In genomic region chr2:149448315-149448714, GRCh38 we compare ENCODE assay signal across 30 cellular contexts.
"Had no signal": no experiment of that assay in that cellular context is flagged by ENCODE, and none has a peak within 500 bp of the region (broad histone marks: within the 10 kb centered on the region; RNA-seq: fewer than 3 reads in every experiment).

No MANE protein-coding gene starts in this region.

- H3K36me3 Mint-ChIP-seq: activated naive CD4-positive, alpha-beta T cell treated with anti-CD3 and anti-CD28 coated beads, Interleukin-2, amount 50 U/mL, for 24 hours; activated naive CD8-positive, alpha-beta T cell treated with anti-CD3 and anti-CD28 coated beads, Interleukin-2, amount 10 ng/mL, durations not matched to agents 7 days and 5 days had no signal

- H3K27ac ChIP-seq: body of pancreas, breast epithelium, Peyer's patch, SJSA1, WERI-Rb-1 had no signal

- H3K27ac Mint-ChIP-seq: activated CD4-positive, alpha-beta T cell treated with anti-CD3 and anti-CD28 coated beads, Interleukin-2, amount 10 ng/mL, durations not matched to agents 7 days and 5 days; activated CD8-positive, alpha-beta T cell treated with anti-CD3 and anti-CD28 coated beads, Interleukin-2, amount 10 ng/mL, durations not matched to agents 7 days and 5 days; activated naive CD4-positive, alpha-beta T cell treated with anti-CD3 and anti-CD28 coated beads, Interleukin-2, amount 50 U/mL, for 24 hours; activated naive CD8-positive, alpha-beta T cell treated with anti-CD3 and anti-CD28 coated beads, Interleukin-2, amount 10 ng/mL, durations not matched to agents 7 days and 5 days; activated T-cell treated with anti-CD3 and anti-CD28 coated beads, Interleukin-2, amount 50 U/mL, for 24 hours; activated T-helper 2 cell treated with anti-CD3 and anti-CD28 coated beads, Interferon-gamma antibody, Interleukin-2, Interleukin-4, amounts not matched to agents 10 μg/mL and 5 μg/mL and 100 μg/mL, durations not matched to agents 14 hours and 24 hours and 36 hours had no signal

- H3K9me3 Mint-ChIP-seq: activated CD4-positive, alpha-beta T cell treated with anti-CD3 and anti-CD28 coated beads, Interleukin-2, amount 10 ng/mL, durations not matched to agents 7 days and 5 days; activated naive CD4-positive, alpha-beta T cell treated with anti-CD3 and anti-CD28 coated beads, Interleukin-2, amount 50 U/mL, for 24 hours; activated naive CD8-positive, alpha-beta T cell treated with anti-CD3 and anti-CD28 coated beads, Interleukin-2, amount 10 ng/mL, durations not matched to agents 7 days and 5 days; activated T-cell treated with anti-CD3 and anti-CD28 coated beads, Interleukin-2, amount 50 U/mL, for 24 hours; activated T-helper 2 cell treated with anti-CD3 and anti-CD28 coated beads, Interferon-gamma antibody, Interleukin-2, Interleukin-4, amounts not matched to agents 10 μg/mL and 5 μg/mL and 100 μg/mL, durations not matched to agents 14 hours and 24 hours and 36 hours had no signal

- FAIRE-seq: astrocyte had no signal

- ATAC-seq: activated CD8-positive, alpha-beta T cell treated with anti-CD3 and anti-CD28 coated beads, Interleukin-2, amount 10 ng/mL, durations not matched to agents 7 days and 5 days; body of pancreas; PC-3 had no signal

- H3K4me3 Mint-ChIP-seq: activated CD4-positive, alpha-beta T cell treated with anti-CD3 and anti-CD28 coated beads, Interleukin-2, amount 10 ng/mL, durations not matched to agents 7 days and 5 days; activated CD8-positive, alpha-beta T cell treated with anti-CD3 and anti-CD28 coated beads, Interleukin-2, amount 10 ng/mL, durations not matched to agents 7 days and 5 days; activated naive CD4-positive, alpha-beta T cell treated with anti-CD3 and anti-CD28 coated beads, Interleukin-2, amount 50 U/mL, for 24 hours; activated naive CD8-positive, alpha-beta T cell treated with anti-CD3 and anti-CD28 coated beads, Interleukin-2, amount 10 ng/mL, durations not matched to agents 7 days and 5 days; activated T-cell treated with anti-CD3 and anti-CD28 coated beads, Interleukin-2, amount 50 U/mL, for 24 hours had no signal

- H3K9me3 ChIP-seq: body of pancreas, breast epithelium, Peyer's patch, SJSA1 had no signal

- DNase-seq: activated CD4-positive, alpha-beta T cell treated with anti-CD3 and anti-CD28 coated beads, Interleukin-2, amount 10 ng/mL, durations not matched to agents 7 days and 5 days; activated CD4-positive, alpha-beta T cell treated with anti-CD3 and anti-CD28 coated beads, Interleukin-2, amount 50 U/mL, for 48 hours; activated CD8-positive, alpha-beta T cell treated with anti-CD3 and anti-CD28 coated beads, Interleukin-2, amount 10 ng/mL, durations not matched to agents 7 days and 5 days; activated gamma-delta T cell; activated naive CD4-positive, alpha-beta T cell treated with Interleukin-2 at 50 U/mL for 16 hours; activated naive CD8-positive, alpha-beta T cell treated with anti-CD3 and anti-CD28 coated beads, Interleukin-2, amount 10 ng/mL, durations not matched to agents 7 days and 5 days; activated T-cell treated with anti-CD3 and anti-CD28 coated beads, Interleukin-2, amount 50 U/mL, for 24 hours; amygdala; body of pancreas; NCI-H1105; NCI-H1417 treated with DMSO at 0.1 percent for 48 hours; NCI-H1694; NCI-H1930; NCI-H345; NCI-H524 treated with DMSO at 0.1 percent for 48 hours; NK-92 treated with Interleukin-12 subunit alpha and Interleukin-12 subunit beta, amount 100 ng/mL, for 24 hours; PC-3; Peyer's patch; RPMI8226; SHP77 treated with DMSO at 0.1 percent for 48 hours; SW 1271; T-helper 1 cell; T-helper 2 cell; T-helper 9 cell; WERI-Rb-1 had no signal

- H3K27me3 Mint-ChIP-seq: activated CD4-positive, alpha-beta T cell treated with anti-CD3 and anti-CD28 coated beads, Interleukin-2, amount 10 ng/mL, durations not matched to agents 7 days and 5 days; activated naive CD4-positive, alpha-beta T cell treated with anti-CD3 and anti-CD28 coated beads, Interleukin-2, amount 50 U/mL, for 24 hours had no signal

- H3K4me1 Mint-ChIP-seq: activated CD4-positive, alpha-beta T cell treated with anti-CD3 and anti-CD28 coated beads, Interleukin-2, amount 10 ng/mL, durations not matched to agents 7 days and 5 days; activated naive CD4-positive, alpha-beta T cell treated with anti-CD3 and anti-CD28 coated beads, Interleukin-2, amount 50 U/mL, for 24 hours; activated naive CD8-positive, alpha-beta T cell treated with anti-CD3 and anti-CD28 coated beads, Interleukin-2, amount 10 ng/mL, durations not matched to agents 7 days and 5 days had no signal

- H3K4me3 ChIP-seq: body of pancreas, breast epithelium, Peyer's patch, SJSA1 had no signal

- H3K27me3 ChIP-seq: body of pancreas, breast epithelium, Peyer's patch, SJSA1 had no signal

- H3K36me3 ChIP-seq: breast epithelium, Peyer's patch, SJSA1, WERI-Rb-1 had no signal

- H3K4me1 ChIP-seq: body of pancreas, breast epithelium, Peyer's patch, SJSA1 had no signal
